ENCODE assay signal across 1 cellular context in the genomic region with DNA sequence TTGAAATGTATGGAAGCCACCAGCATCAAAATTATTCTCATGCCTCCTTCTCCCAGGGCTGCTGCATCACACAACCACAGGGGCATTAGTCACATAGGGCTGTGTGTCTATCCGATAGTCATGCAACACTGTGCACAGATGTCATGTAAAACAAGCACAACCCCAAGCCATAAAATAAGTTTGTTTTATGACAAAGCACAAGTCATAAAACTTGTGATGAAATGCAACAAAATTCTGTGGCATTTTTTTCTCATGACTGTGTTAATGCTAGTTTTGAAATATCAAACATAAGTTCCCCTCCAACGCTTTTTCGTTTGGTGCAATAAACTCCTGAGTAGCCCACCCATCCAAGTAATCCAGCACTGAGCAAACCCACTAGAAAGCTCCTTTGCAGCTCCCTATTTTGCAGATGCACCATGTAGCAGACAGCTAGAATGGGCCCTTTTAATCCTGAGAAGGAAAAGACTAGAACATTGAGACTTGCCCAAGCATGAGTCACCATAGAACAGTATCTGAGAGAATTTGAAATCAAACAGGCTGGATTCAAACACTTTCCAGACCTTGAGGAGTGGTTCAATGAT.
TF ChIP-seq lines count a peak whose summit lies in the region.

No MANE protein-coding gene starts in this region.

TF ChIP-seq in A549, 52 proteins besides CTCF, POLR2A, EP300 and RAD21 (continued from another document):
- TF ChIP-seq, protein P1, sequence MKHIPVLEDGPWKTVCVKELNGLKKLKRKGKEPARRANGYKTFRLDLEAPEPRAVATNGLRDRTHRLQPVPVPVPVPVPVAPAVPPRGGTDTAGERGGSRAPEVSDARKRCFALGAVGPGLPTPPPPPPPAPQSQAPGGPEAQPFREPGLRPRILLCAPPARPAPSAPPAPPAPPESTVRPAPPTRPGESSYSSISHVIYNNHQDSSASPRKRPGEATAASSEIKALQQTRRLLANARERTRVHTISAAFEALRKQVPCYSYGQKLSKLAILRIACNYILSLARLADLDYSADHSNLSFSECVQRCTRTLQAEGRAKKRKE (CRISPR knock-in tag; IDR thresholded peaks at IDR 0.05; ENCODE audit: low read depth): peak; percentile 34; the same call in 1 of the 2 replicates
- TF ChIP-seq CEBPB (IDR thresholded peaks at IDR 0.05) (peak; percentile 93 to 96), JUNB (IDR thresholded peaks at IDR 0.05) (peak; percentile 100), FOSB (CRISPR knock-in tag; IDR thresholded peaks at IDR 0.05) (no peak), KDM5A (IDR thresholded peaks at IDR 0.05) (no peak), HOXA7 (CRISPR knock-in tag; IDR thresholded peaks at IDR 0.05) (no peak), ZSCAN20 (CRISPR knock-in tag; IDR thresholded peaks at IDR 0.05) (no peak), TFCP2L1 (CRISPR knock-in tag; IDR thresholded peaks at IDR 0.05) (no peak), FOSL2 (IDR thresholded peaks at IDR 0.05) (peak; percentile 98), FOSL2 (CRISPR knock-in tag; IDR thresholded peaks at IDR 0.05) (peak; percentile 92), RNF2 (IDR thresholded peaks at IDR 0.05; ENCODE audit: borderline replicate concordance, low read depth) (no peak), NPAS2 (CRISPR knock-in tag; IDR thresholded peaks at IDR 0.05; ENCODE audit: borderline replicate concordance) (no peak), MAX (IDR thresholded peaks at IDR 0.05) (peak; percentile 74), HEYL (CRISPR knock-in tag; IDR thresholded peaks at IDR 0.05) (no peak), HOXB13 (CRISPR knock-in tag; IDR thresholded peaks at IDR 0.05; ENCODE audit: low read depth) (no peak; the same call in 1 of the 2 replicates), NFE2L2 (conservative IDR thresholded peaks at IDR 0.05; ENCODE audit: low read length) (peak; percentile 32; the same call in 1 of the 2 replicates), EHMT2 (IDR thresholded peaks at IDR 0.05; ENCODE audit: low read depth) (no peak), MYC (IDR thresholded peaks at IDR 0.05; ENCODE audit: borderline replicate concordance, low read length) (no peak), EHF (CRISPR knock-in tag; IDR thresholded peaks at IDR 0.05) (no peak), PBX3 (IDR thresholded peaks at IDR 0.05) (peak; percentile 76; the same call in 1 of the 2 replicates), CBX8 (IDR thresholded peaks at IDR 0.05) (no peak), BCL3 (IDR thresholded peaks at IDR 0.05) (peak; percentile 90; the same call in 2 of the 3 replicates), CBX2 (IDR thresholded peaks at IDR 0.05; ENCODE audit: borderline replicate concordance, low read depth) (no peak), ZNF302 (CRISPR knock-in tag; IDR thresholded peaks at IDR 0.05) (no peak), HES2 (IDR thresholded peaks at IDR 0.05) (peak; percentile 92), SMC3 (IDR thresholded peaks at IDR 0.05) (peak; percentile 46; the same call in 1 of the 3 replicates), ESRRA (IDR thresholded peaks at IDR 0.05; ENCODE audit: borderline replicate concordance, low read length) (no peak), MAFK (IDR thresholded peaks at IDR 0.05; ENCODE audit: partially characterized antibody) (peak; percentile 47), CHD2 (IDR thresholded peaks at IDR 0.05; ENCODE audit: low read length, partially characterized antibody) (no peak), POLR2AphosphoS2 (conservative IDR thresholded peaks at IDR 0.05; ENCODE audit: low read length) (no peak), RCOR1 (IDR thresholded peaks at IDR 0.05; ENCODE audit: low read depth, low read length) (no peak), CHD4 (IDR thresholded peaks at IDR 0.05; ENCODE audit: borderline replicate concordance) (no peak), MAZ (IDR thresholded peaks at IDR 0.05; ENCODE audit: borderline replicate concordance, low read depth, low read length) (no peak), NR3C1 (IDR thresholded peaks at IDR 0.05) (no peak), ZC3H11A (IDR thresholded peaks at IDR 0.05) (no peak), TP53 (CRISPR knock-in tag; IDR thresholded peaks at IDR 0.05) (no peak), GATA3 (IDR thresholded peaks at IDR 0.05; ENCODE audit: borderline replicate concordance) (peak; percentile 92), ZFP36 (IDR thresholded peaks at IDR 0.05; ENCODE audit: borderline replicate concordance, partially characterized antibody) (peak; percentile 50), SREBF2 (IDR thresholded peaks at IDR 0.05) (no peak), HOXB5 (CRISPR knock-in tag; IDR thresholded peaks at IDR 0.05) (no peak), JUN (IDR thresholded peaks at IDR 0.05) (peak; percentile 88 to 96), RARB (CRISPR knock-in tag; IDR thresholded peaks at IDR 0.05) (no peak), PHF8 (IDR thresholded peaks at IDR 0.05; ENCODE audit: borderline replicate concordance, low read depth) (no peak)
- TF ChIP-seq, protein P2, sequence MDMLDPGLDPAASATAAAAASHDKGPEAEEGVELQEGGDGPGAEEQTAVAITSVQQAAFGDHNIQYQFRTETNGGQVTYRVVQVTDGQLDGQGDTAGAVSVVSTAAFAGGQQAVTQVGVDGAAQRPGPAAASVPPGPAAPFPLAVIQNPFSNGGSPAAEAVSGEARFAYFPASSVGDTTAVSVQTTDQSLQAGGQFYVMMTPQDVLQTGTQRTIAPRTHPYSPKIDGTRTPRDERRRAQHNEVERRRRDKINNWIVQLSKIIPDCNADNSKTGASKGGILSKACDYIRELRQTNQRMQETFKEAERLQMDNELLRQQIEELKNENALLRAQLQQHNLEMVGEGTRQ (IDR thresholded peaks at IDR 0.05): no peak
- TF ChIP-seq, protein P3, sequence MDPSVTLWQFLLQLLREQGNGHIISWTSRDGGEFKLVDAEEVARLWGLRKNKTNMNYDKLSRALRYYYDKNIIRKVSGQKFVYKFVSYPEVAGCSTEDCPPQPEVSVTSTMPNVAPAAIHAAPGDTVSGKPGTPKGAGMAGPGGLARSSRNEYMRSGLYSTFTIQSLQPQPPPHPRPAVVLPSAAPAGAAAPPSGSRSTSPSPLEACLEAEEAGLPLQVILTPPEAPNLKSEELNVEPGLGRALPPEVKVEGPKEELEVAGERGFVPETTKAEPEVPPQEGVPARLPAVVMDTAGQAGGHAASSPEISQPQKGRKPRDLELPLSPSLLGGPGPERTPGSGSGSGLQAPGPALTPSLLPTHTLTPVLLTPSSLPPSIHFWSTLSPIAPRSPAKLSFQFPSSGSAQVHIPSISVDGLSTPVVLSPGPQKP (IDR thresholded peaks at IDR 0.05; ENCODE audit: low read depth, low read length): no peak
- TF ChIP-seq, protein P4, sequence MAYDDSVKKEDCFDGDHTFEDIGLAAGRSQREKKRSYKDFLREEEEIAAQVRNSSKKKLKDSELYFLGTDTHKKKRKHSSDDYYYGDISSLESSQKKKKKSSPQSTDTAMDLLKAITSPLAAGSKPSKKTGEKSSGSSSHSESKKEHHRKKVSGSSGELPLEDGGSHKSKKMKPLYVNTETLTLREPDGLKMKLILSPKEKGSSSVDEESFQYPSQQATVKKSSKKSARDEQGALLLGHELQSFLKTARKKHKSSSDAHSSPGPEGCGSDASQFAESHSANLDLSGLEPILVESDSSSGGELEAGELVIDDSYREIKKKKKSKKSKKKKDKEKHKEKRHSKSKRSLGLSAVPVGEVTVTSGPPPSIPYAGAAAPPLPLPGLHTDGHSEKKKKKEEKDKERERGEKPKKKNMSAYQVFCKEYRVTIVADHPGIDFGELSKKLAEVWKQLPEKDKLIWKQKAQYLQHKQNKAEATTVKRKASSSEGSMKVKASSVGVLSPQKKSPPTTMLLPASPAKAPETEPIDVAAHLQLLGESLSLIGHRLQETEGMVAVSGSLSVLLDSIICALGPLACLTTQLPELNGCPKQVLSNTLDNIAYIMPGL (CRISPR knock-in tag; IDR thresholded peaks at IDR 0.05; ENCODE audit: borderline replicate concordance): no peak
- TF ChIP-seq, protein P5, sequence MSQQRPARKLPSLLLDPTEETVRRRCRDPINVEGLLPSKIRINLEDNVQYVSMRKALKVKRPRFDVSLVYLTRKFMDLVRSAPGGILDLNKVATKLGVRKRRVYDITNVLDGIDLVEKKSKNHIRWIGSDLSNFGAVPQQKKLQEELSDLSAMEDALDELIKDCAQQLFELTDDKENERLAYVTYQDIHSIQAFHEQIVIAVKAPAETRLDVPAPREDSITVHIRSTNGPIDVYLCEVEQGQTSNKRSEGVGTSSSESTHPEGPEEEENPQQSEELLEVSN (IDR thresholded peaks at IDR 0.05; ENCODE audit: borderline replicate concordance, low read depth): no peak
TF ChIP-seq in A549: peak in this region for 14.
